ENCODE assay signal across 1 cellular context in the genomic region with DNA sequence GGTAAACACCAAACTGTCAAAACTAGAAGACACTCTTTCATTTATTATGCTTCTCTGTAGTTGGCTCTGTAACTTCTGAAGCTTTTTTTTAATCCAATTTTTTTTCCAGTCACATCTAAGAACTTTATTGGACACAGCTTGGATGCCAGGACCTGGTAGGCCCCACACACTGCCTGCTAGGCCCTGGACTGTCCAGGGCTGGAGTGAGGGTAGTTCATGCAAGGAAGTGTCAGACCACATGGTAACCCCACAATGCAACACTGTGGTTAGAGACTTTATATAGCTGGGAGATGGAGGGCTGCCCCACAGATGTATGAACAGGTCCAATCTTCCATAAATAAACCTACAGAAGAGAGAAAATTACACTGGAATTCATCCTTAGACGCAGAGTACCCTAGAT.
TF ChIP-seq lines count a peak whose summit lies in the region.

No MANE protein-coding gene starts in this region.

TF ChIP-seq in GM12878, 131 proteins besides CTCF, POLR2A, EP300 and RAD21:
- TF ChIP-seq ZBED1 (IDR thresholded peaks at IDR 0.05; ENCODE audit: borderline replicate concordance) (no peak), YY1 (IDR thresholded peaks at IDR 0.05; ENCODE audit: low read depth, low read length) (no peak), BMI1 (IDR thresholded peaks at IDR 0.05; ENCODE audit: borderline replicate concordance) (no peak), TCF3 (IDR thresholded peaks at IDR 0.05; ENCODE audit: borderline replicate concordance, insufficient read depth, low read depth, low read length) (no peak), SREBF2 (IDR thresholded peaks at IDR 0.05; ENCODE audit: low read length) (no peak), RUNX3 (IDR thresholded peaks at IDR 0.05; ENCODE audit: low read length) (peak; percentile 70), DPF2 (IDR thresholded peaks at IDR 0.05) (no peak)
- TF ChIP-seq, protein P1, sequence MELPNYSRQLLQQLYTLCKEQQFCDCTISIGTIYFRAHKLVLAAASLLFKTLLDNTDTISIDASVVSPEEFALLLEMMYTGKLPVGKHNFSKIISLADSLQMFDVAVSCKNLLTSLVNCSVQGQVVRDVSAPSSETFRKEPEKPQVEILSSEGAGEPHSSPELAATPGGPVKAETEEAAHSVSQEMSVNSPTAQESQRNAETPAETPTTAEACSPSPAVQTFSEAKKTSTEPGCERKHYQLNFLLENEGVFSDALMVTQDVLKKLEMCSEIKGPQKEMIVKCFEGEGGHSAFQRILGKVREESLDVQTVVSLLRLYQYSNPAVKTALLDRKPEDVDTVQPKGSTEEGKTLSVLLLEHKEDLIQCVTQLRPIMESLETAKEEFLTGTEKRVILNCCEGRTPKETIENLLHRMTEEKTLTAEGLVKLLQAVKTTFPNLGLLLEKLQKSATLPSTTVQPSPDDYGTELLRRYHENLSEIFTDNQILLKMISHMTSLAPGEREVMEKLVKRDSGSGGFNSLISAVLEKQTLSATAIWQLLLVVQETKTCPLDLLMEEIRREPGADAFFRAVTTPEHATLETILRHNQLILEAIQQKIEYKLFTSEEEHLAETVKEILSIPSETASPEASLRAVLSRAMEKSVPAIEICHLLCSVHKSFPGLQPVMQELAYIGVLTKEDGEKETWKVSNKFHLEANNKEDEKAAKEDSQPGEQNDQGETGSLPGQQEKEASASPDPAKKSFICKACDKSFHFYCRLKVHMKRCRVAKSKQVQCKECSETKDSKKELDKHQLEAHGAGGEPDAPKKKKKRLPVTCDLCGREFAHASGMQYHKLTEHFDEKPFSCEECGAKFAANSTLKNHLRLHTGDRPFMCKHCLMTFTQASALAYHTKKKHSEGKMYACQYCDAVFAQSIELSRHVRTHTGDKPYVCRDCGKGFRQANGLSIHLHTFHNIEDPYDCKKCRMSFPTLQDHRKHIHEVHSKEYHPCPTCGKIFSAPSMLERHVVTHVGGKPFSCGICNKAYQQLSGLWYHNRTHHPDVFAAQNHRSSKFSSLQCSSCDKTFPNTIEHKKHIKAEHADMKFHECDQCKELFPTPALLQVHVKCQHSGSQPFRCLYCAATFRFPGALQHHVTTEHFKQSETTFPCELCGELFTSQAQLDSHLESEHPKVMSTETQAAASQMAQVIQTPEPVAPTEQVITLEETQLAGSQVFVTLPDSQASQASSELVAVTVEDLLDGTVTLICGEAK (IDR thresholded peaks at IDR 0.05; ENCODE audit: borderline replicate concordance): peak; percentile 56; the same call in 1 of the 2 replicates
- TF ChIP-seq, protein P2, sequence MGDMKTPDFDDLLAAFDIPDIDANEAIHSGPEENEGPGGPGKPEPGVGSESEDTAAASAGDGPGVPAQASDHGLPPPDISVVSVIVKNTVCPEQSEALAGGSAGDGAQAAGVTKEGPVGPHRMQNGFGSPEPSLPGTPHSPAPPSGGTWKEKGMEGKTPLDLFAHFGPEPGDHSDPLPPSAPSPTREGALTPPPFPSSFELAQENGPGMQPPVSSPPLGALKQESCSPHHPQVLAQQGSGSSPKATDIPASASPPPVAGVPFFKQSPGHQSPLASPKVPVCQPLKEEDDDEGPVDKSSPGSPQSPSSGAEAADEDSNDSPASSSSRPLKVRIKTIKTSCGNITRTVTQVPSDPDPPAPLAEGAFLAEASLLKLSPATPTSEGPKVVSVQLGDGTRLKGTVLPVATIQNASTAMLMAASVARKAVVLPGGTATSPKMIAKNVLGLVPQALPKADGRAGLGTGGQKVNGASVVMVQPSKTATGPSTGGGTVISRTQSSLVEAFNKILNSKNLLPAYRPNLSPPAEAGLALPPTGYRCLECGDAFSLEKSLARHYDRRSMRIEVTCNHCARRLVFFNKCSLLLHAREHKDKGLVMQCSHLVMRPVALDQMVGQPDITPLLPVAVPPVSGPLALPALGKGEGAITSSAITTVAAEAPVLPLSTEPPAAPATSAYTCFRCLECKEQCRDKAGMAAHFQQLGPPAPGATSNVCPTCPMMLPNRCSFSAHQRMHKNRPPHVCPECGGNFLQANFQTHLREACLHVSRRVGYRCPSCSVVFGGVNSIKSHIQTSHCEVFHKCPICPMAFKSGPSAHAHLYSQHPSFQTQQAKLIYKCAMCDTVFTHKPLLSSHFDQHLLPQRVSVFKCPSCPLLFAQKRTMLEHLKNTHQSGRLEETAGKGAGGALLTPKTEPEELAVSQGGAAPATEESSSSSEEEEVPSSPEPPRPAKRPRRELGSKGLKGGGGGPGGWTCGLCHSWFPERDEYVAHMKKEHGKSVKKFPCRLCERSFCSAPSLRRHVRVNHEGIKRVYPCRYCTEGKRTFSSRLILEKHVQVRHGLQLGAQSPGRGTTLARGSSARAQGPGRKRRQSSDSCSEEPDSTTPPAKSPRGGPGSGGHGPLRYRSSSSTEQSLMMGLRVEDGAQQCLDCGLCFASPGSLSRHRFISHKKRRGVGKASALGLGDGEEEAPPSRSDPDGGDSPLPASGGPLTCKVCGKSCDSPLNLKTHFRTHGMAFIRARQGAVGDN (IDR thresholded peaks at IDR 0.05): 0 out of 2 replicates have a peak, but pooled peaks have one; percentile 26
